18 cellular contexts compared by ENCODE assay signal in genomic region chr1:93651695-93652094, GRCh38.
"Had no signal": no experiment of that assay in that cellular context is flagged by ENCODE, and none has a peak within 500 bp of the region (broad histone marks: within the 10 kb centered on the region; RNA-seq: fewer than 3 reads in every experiment).

No MANE protein-coding gene starts in this region.

- H3K36me3 Mint-ChIP-seq: activated CD4-positive, alpha-beta memory T cell treated with anti-CD3 and anti-CD28 coated beads for 36 hours; activated CD8-positive, alpha-beta memory T cell treated with anti-CD3 and anti-CD28 coated beads, Interleukin-2, amount 10 ng/mL, durations not matched to agents 7 days and 5 days had no signal

- H3K27me3 Mint-ChIP-seq: activated CD4-positive, alpha-beta memory T cell treated with anti-CD3 and anti-CD28 coated beads for 36 hours; activated CD4-positive, alpha-beta T cell treated with anti-CD3 and anti-CD28 coated beads for 36 hours; naive B cell had no signal

- H3K9me3 ChIP-seq: esophagus squamous epithelium had no signal

- H3K4me1 ChIP-seq: esophagus squamous epithelium had no signal

- H3K9me3 Mint-ChIP-seq: activated CD4-positive, alpha-beta memory T cell treated with anti-CD3 and anti-CD28 coated beads for 36 hours; activated naive CD4-positive, alpha-beta T cell treated with anti-CD3 and anti-CD28 coated beads for 36 hours; activated T-helper 2 cell treated with anti-CD3 and anti-CD28 coated beads, Interferon-gamma antibody, Interleukin-2, Interleukin-4, amounts not matched to agents 10 μg/mL and 5 μg/mL and 100 μg/mL, durations not matched to agents 14 hours and 24 hours and 36 hours; naive B cell had no signal

- H3K4me1 Mint-ChIP-seq: activated CD8-positive, alpha-beta memory T cell treated with anti-CD3 and anti-CD28 coated beads, Interleukin-2, amount 10 ng/mL, durations not matched to agents 7 days and 5 days; naive B cell; T-helper 17 cell had no signal

- DNase-seq: activated CD4-positive, alpha-beta memory T cell treated with anti-CD3 and anti-CD28 coated beads for 36 hours; activated CD4-positive, alpha-beta T cell treated with anti-CD3 and anti-CD28 coated beads for 36 hours; activated CD8-positive, alpha-beta memory T cell treated with anti-CD3 and anti-CD28 coated beads, Interleukin-2, amount 10 ng/mL, durations not matched to agents 7 days and 5 days; activated naive CD4-positive, alpha-beta T cell treated with anti-CD3 and anti-CD28 coated beads for 36 hours; activated T-cell treated with anti-CD3 and anti-CD28 coated beads, Interleukin-2, amount 50 U/mL, for 1 hour; esophagus squamous epithelium; foreskin keratinocyte; glutamatergic neuron; naive B cell; retina; small intestine; stimulated activated CD4-positive, alpha-beta T cell treated with anti-CD3 and anti-CD28 coated beads, Interleukin-4, amount 100 ng/mL, for 24 hours; stimulated activated naive CD4-positive, alpha-beta T cell treated with Interleukin-2 at 50 U/mL for 16 hours; T-helper 17 cell; trophoblast cell had no signal

- H3K36me3 ChIP-seq: cardiac muscle cell had no signal

- H3K27ac Mint-ChIP-seq: activated CD4-positive, alpha-beta memory T cell treated with anti-CD3 and anti-CD28 coated beads for 36 hours; activated CD4-positive, alpha-beta T cell treated with anti-CD3 and anti-CD28 coated beads for 36 hours; activated CD8-positive, alpha-beta memory T cell treated with anti-CD3 and anti-CD28 coated beads, Interleukin-2, amount 10 ng/mL, durations not matched to agents 7 days and 5 days; activated naive CD4-positive, alpha-beta T cell treated with anti-CD3 and anti-CD28 coated beads for 36 hours; activated T-helper 2 cell treated with anti-CD3 and anti-CD28 coated beads, Interferon-gamma antibody, Interleukin-2, Interleukin-4, amounts not matched to agents 10 μg/mL and 5 μg/mL and 100 μg/mL, durations not matched to agents 14 hours and 24 hours and 36 hours; T-helper 17 cell had no signal

- H3K27me3 ChIP-seq: cardiac muscle cell, esophagus squamous epithelium, foreskin keratinocyte had no signal

- H3K4me3 Mint-ChIP-seq: activated CD4-positive, alpha-beta memory T cell treated with anti-CD3 and anti-CD28 coated beads for 36 hours; activated CD4-positive, alpha-beta T cell treated with anti-CD3 and anti-CD28 coated beads for 36 hours; activated CD8-positive, alpha-beta memory T cell treated with anti-CD3 and anti-CD28 coated beads, Interleukin-2, amount 10 ng/mL, durations not matched to agents 7 days and 5 days; activated naive CD4-positive, alpha-beta T cell treated with anti-CD3 and anti-CD28 coated beads for 36 hours; naive B cell; T-helper 17 cell had no signal

- H3K27ac ChIP-seq: cardiac muscle cell, esophagus squamous epithelium, foreskin keratinocyte had no signal

- FAIRE-seq: colon, small intestine had no signal

- H3K4me3 ChIP-seq: cardiac muscle cell, esophagus squamous epithelium had no signal

- ATAC-seq: activated CD4-positive, alpha-beta T cell treated with anti-CD3 and anti-CD28 coated beads for 36 hours; activated CD8-positive, alpha-beta memory T cell treated with anti-CD3 and anti-CD28 coated beads, Interleukin-2, amount 10 ng/mL, durations not matched to agents 7 days and 5 days; foreskin keratinocyte; T-helper 17 cell had no signal
